9 cellular contexts compared by ENCODE assay signal in genomic region chr12:109775172-109775881, GRCh38. TPM values are rescaled to one million over a fixed set of nuclear protein-coding genes. Genes with fewer than 3 reads are reported as not detected.
DNase-seq lines count a peak whose midpoint lies in the region; ATAC-seq and TF ChIP-seq lines count a peak whose summit lies in the region.
"Had no signal": no experiment of that assay in that cellular context is flagged by ENCODE, and none has a peak within 500 bp of the region (broad histone marks: within the 10 kb centered on the region; RNA-seq: fewer than 3 reads in every experiment).

No MANE protein-coding gene starts in this region.

- peaks cover 11% of the 10 kb centered on the region; the same call in 1 of the 2 replicates for H3K4me1 ChIP-seq in DND-41 (ENCODE audit: insufficient read depth, low read length)
- no peaks in the 10 kb centered on the region for H3K4me1 ChIP-seq in SJSA1 (replicated peaks)

- no peak overlapping the region for H3K27ac Mint-ChIP-seq in type B pancreatic cell
- H3K27ac Mint-ChIP-seq: dendritic cell treated with granulocyte-macrophage colony-stimulating factor and Interleukin-4, amounts not matched to agents 40 ng/mL and 50 ng/mL, for 4 days had no signal

- TF ChIP-seq CTCF in DND-41 (IDR thresholded peaks at IDR 0.05; ENCODE audit: borderline replicate concordance, extremely low read depth, low read length, poor library complexity, severe bottlenecking) (peak; percentile 90), type B pancreatic cell (conservative IDR thresholded peaks at IDR 0.05) (peak; percentile 92)

- no peak overlapping the region for H3K4me3 ChIP-seq in DND-41 (ENCODE audit: low read depth in 1 of 2, low read length in 2 of 2)
- no peak overlapping the region for H3K4me3 ChIP-seq in Jurkat, Clone E6-1 (ENCODE audit: low read length)
- H3K4me3 ChIP-seq in SJSA1 = no peak overlapping the region

- DNase-seq in DND-41 (peak; percentile 68), SJSA1 (ENCODE audit: low read depth in 1 of 2, low spot score in 2 of 2) (peak; percentile 52 to 71), glomerular visceral epithelial cell (ENCODE audit: extremely low spot score) (peak; percentile 59), pons (ENCODE audit: low spot score) (peak; percentile 77), type B pancreatic cell (ENCODE audit: extremely low spot score, unreplicated experiment) (no peak)
- peak; percentile 50 for DNase-seq in Jurkat, Clone E6-1 (ENCODE audit: low read depth, low spot score)
- peak; percentile 21 to 70 (median 55) for DNase-seq in activated naive CD4-positive, alpha-beta T cell (lab: John Stamatoyannopoulos, UW)

- no peak overlapping the region for H3K4me2 ChIP-seq in DND-41 (ENCODE audit: insufficient read depth, low read length)

- H3K27me3 ChIP-seq in DND-41 (ENCODE audit: insufficient read depth, low read length, poor library complexity) (no peaks in the 10 kb centered on the region), SJSA1 (replicated peaks) (no peaks in the 10 kb centered on the region)

- H3K9ac ChIP-seq in DND-41 (ENCODE audit: low read depth, low read length) = no peak overlapping the region

- H3K4me3 Mint-ChIP-seq in type B pancreatic cell = no peak overlapping the region
- H3K4me3 Mint-ChIP-seq: dendritic cell treated with granulocyte-macrophage colony-stimulating factor and Interleukin-4, amounts not matched to agents 40 ng/mL and 50 ng/mL, for 4 days had no signal

- H3K9me3 ChIP-seq in DND-41 (ENCODE audit: insufficient read depth, low read length, severe bottlenecking) = no peaks in the 10 kb centered on the region
- H3K9me3 ChIP-seq in SJSA1 (replicated peaks) = no peaks in the 10 kb centered on the region

- H3K36me3 Mint-ChIP-seq in type B pancreatic cell = no peaks in the 10 kb centered on the region

- H2AFZ ChIP-seq in DND-41 (ENCODE audit: low read depth, low read length) = peak overlapping the region; percentile 66

- H3K36me3 ChIP-seq in DND-41 (ENCODE audit: insufficient read depth, low read length) (no peaks in the 10 kb centered on the region), SJSA1 (no peaks in the 10 kb centered on the region)

- H4K20me1 ChIP-seq in DND-41 (ENCODE audit: insufficient read depth, low read length) = 0 out of 2 replicates have a peak, but pooled peaks cover 3% of the 10 kb centered on the region

- H3K79me2 ChIP-seq in DND-41 (ENCODE audit: insufficient read depth, low read length) = no peaks in the 10 kb centered on the region

- H3K27ac ChIP-seq in DND-41 (ENCODE audit: low read length) = no peak overlapping the region
- no peak overlapping the region for H3K27ac ChIP-seq in SJSA1

- no peaks in the 10 kb centered on the region for H3K9me3 Mint-ChIP-seq in type B pancreatic cell

- peaks cover 5% of the 10 kb centered on the region for H3K4me1 Mint-ChIP-seq in type B pancreatic cell (ENCODE audit: unreplicated experiment)

- ATAC-seq in DND-41 (ENCODE audit: insufficient read depth, low read depth) = peak; percentile 87
- ATAC-seq in GM18868 (IDR thresholded peaks at IDR 0.05; ENCODE audit: unreplicated experiment) = no peak

- peaks cover 3% of the 10 kb centered on the region for H3K27me3 Mint-ChIP-seq in type B pancreatic cell

RNA-seq across cellular contexts. Expression of gene TRPV4, which starts 57.9 kb away (rescaled TPM):
- not detected for polyA plus RNA-seq in Jurkat, Clone E6-1 (2012; ENCODE audit: insufficient read depth, insufficient read length)
- 0.16 TPM in 1 of 2 replicates, not detected in the other for total RNA-seq in SJSA1 (2014; rRNA removed; shearing (Covaris generic))
- 2.1 and 3.1 TPM in 2 replicates for total RNA-seq in type B pancreatic cell (ENCODE audit: low replicate concordance)
